Comparison of ENCODE assay signal across 12 cellular contexts in genomic region chr3:134804508-134805480, GRCh38.
"Had no signal": no experiment of that assay in that cellular context is flagged by ENCODE, and none has a peak within 500 bp of the region (broad histone marks: within the 10 kb centered on the region; RNA-seq: fewer than 3 reads in every experiment).

No MANE protein-coding gene starts in this region.

- DNase-seq: activated B cell treated with CpG ODN at 0.5 μM for 24 hours; activated CD4-positive, alpha-beta T cell treated with anti-CD3 and anti-CD28 coated beads, Interleukin-2, amount 10 ng/mL, durations not matched to agents 7 days and 5 days; activated effector memory CD4-positive, alpha-beta T cell treated with anti-CD3 and anti-CD28 coated beads, Interleukin-2, amount 50 U/mL, for 16 hours; activated T-cell treated with anti-CD3 and anti-CD28 coated beads, Interleukin-2, amount 50 U/mL, for 24 hours; anterior cingulate cortex; gastrocnemius medialis; islet precursor cell; left ventricle myocardium inferior; stimulated activated CD4-positive, alpha-beta T cell treated with anti-CD3 and anti-CD28 coated beads, Interleukin-15, amount 100 ng/mL, for 24 hours; stimulated activated CD4-positive, alpha-beta T cell treated with anti-CD3 and anti-CD28 coated beads, Interleukin-4, amount 100 ng/mL, for 4 hours; stomach had no signal

- H3K27ac ChIP-seq: gastrocnemius medialis, left ventricle myocardium inferior, stomach, thoracic aorta had no signal

- H3K9me3 ChIP-seq: gastrocnemius medialis, left ventricle myocardium inferior, stomach, thoracic aorta had no signal

- H3K27me3 ChIP-seq: gastrocnemius medialis had no signal

- H3K4me3 ChIP-seq: gastrocnemius medialis, left ventricle myocardium inferior, stomach, thoracic aorta had no signal

- H3K36me3 ChIP-seq: gastrocnemius medialis, left ventricle myocardium inferior, stomach, thoracic aorta had no signal
